In the genomic region with DNA sequence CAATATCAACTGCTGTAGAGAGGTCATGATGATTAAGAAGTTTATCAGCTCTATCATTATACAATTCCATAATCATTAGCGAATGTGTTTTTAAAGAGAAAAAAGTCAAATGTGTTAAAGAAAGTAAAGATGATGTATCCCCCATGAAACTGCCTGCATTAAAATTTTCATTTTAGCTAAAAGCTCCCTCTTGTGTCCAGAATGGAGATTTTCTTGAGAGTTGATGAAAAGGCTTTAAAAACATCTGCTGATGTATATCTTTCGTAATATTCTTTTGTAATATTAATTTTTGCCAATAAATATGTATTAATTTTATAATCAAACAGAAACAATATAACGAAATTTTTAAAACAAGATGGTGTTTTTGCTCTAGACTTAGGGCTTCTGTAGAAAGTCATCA, we compare ENCODE assay signal across 14 cellular contexts. TPM values are rescaled to one million over a fixed set of nuclear protein-coding genes. Genes with fewer than 3 reads are reported as not detected.
DNase-seq lines count a peak whose midpoint lies in the region; ATAC-seq and TF ChIP-seq lines count a peak whose summit lies in the region.
"Had no signal": no experiment of that assay in that cellular context is flagged by ENCODE, and none has a peak within 500 bp of the region (broad histone marks: within the 10 kb centered on the region; RNA-seq: fewer than 3 reads in every experiment).

No MANE protein-coding gene starts in this region.

- ATAC-seq in Panc1 (no peak), foreskin keratinocyte (no peak)
- no peak for ATAC-seq in CD4-positive, alpha-beta T cell (ENCODE audit: poor library complexity)
- ATAC-seq in stimulated activated naive B cell treated with anti-CD40 and anti-IgM and Interleukin-4, amounts not matched to agents 10 μg/mL and 1 μg/mL and 100 μg/mL, for 72 hours (replicated peaks): no peak

- in situ Hi-C loops in GM13977 (cut with MboI; ENCODE audit: low pct_unique_long_range_greater_than_20kb, low sequenced_read_pairs, unreplicated experiment): no loop called here
- in situ Hi-C loops in Panc1 (cut with HindIII; ENCODE audit: low pct_unique_long_range_greater_than_20kb, low sequenced_read_pairs): no loop called here

- peaks cover 5% of the 10 kb centered on the region for H3K4me1 Mint-ChIP-seq in CD4-positive, alpha-beta T cell (ENCODE audit: low read depth)
- peaks cover 5 to 14% of the 10 kb centered on the region in 2 donors for H3K4me1 Mint-ChIP-seq in stimulated activated naive B cell treated with anti-CD40 and anti-IgM and Interleukin-4, amounts not matched to agents 10 μg/mL and 1 μg/mL and 100 μg/mL, for 72 hours
- H3K4me1 Mint-ChIP-seq: activated CD4-positive, alpha-beta T cell treated with anti-CD3 and anti-CD28 coated beads, Interleukin-2, amount 10 ng/mL, durations not matched to agents 24 days and 14 days had no signal

- H3K4me1 ChIP-seq in BE2C: no peaks in the 10 kb centered on the region; the same call in 1 of the 2 replicates
- H3K4me1 ChIP-seq in Panc1 (ENCODE audit: control insufficient read depth, insufficient read depth, low read length): no peaks in the 10 kb centered on the region
- no peaks in the 10 kb centered on the region for H3K4me1 ChIP-seq in foreskin keratinocyte
- H3K4me1 ChIP-seq in vagina: no peaks in the 10 kb centered on the region

- intact Hi-C loops in Panc1 (cut with micrococcal nuclease; ENCODE audit: unreplicated experiment) (no loop called here), vagina (cut with DNase I) (no loop called here)
- intact Hi-C loops in CD4-positive, alpha-beta T cell (cut with DNase I, micrococcal nuclease): loop anchor here in 1 of 2 experiments (5.0 kb wide), 1 partner anchor 864 kb away; no protein-coding TSS in a partner anchor

- TF ChIP-seq CTCF in BE2C (IDR thresholded peaks at IDR 0.05; ENCODE audit: low read depth, low read length): peak; percentile 27; the same call in 1 of the 2 replicates
- peak; percentile 31 for TF ChIP-seq CTCF in GM13977 (IDR thresholded peaks at IDR 0.05; ENCODE audit: extremely low read depth, insufficient read depth, missing control alignments)
- TF ChIP-seq CTCF in Panc1 (IDR thresholded peaks at IDR 0.05): peak; percentile 33; the same call in 1 of the 2 replicates
- TF ChIP-seq CTCF in foreskin keratinocyte (conservative IDR thresholded peaks at IDR 0.05): peak; percentile 30
- TF ChIP-seq CTCF in CD4-positive, alpha-beta T cell (IDR thresholded peaks at IDR 0.05): no peak
- no peak for TF ChIP-seq CTCF in vagina (IDR thresholded peaks at IDR 0.05)

- peaks cover 6% of the 10 kb centered on the region for H3K27me3 Mint-ChIP-seq in CD4-positive, alpha-beta T cell
- no peaks in the 10 kb centered on the region for H3K27me3 Mint-ChIP-seq in stimulated activated naive B cell treated with anti-CD40 and anti-IgM and Interleukin-4, amounts not matched to agents 10 μg/mL and 1 μg/mL and 100 μg/mL, for 72 hours

- H3K27me3 ChIP-seq in BE2C (no peaks in the 10 kb centered on the region), Panc1 (ENCODE audit: control insufficient read depth, insufficient read depth, low read length) (no peaks in the 10 kb centered on the region), foreskin keratinocyte (no peaks in the 10 kb centered on the region), vagina (no peaks in the 10 kb centered on the region)
- H3K27me3 ChIP-seq in CD4-positive, alpha-beta T cell (ENCODE audit: control insufficient read depth, insufficient read depth, low read length): no peaks in the 10 kb centered on the region

- H3K27ac ChIP-seq in Panc1 (ENCODE audit: low read length) (no peak overlapping the region), foreskin keratinocyte (no peak overlapping the region), vagina (no peak overlapping the region)
- H3K27ac ChIP-seq in CD4-positive, alpha-beta T cell (ENCODE audit: low read depth, low read length): no peak overlapping the region

- TF ChIP-seq POLR2A in vagina (IDR thresholded peaks at IDR 0.05): no peak

- H3K9me3 Mint-ChIP-seq in CD4-positive, alpha-beta T cell: no peaks in the 10 kb centered on the region
- H3K9me3 Mint-ChIP-seq in stimulated activated naive B cell treated with anti-CD40 and anti-IgM and Interleukin-4, amounts not matched to agents 10 μg/mL and 1 μg/mL and 100 μg/mL, for 72 hours: no peaks in the 10 kb centered on the region
- H3K9me3 Mint-ChIP-seq: activated CD4-positive, alpha-beta T cell treated with anti-CD3 and anti-CD28 coated beads, Interleukin-2, amount 10 ng/mL, durations not matched to agents 24 days and 14 days had no signal

- POLR2A ChIA-PET in Panc1 (lab: Charles Lee): no interaction called here
- POLR2A ChIA-PET in CD4-positive, alpha-beta T cell (lab: Charles Lee): no interaction called here

- H3K27ac Mint-ChIP-seq in CD4-positive, alpha-beta T cell: no peak overlapping the region
- H3K27ac Mint-ChIP-seq in stimulated activated naive B cell treated with anti-CD40 and anti-IgM and Interleukin-4, amounts not matched to agents 10 μg/mL and 1 μg/mL and 100 μg/mL, for 72 hours: no peak overlapping the region
- H3K27ac Mint-ChIP-seq: activated CD4-positive, alpha-beta T cell treated with anti-CD3 and anti-CD28 coated beads, Interleukin-2, amount 10 ng/mL, durations not matched to agents 24 days and 14 days had no signal

- no peak overlapping the region for H3K4me3 Mint-ChIP-seq in CD4-positive, alpha-beta T cell
- H3K4me3 Mint-ChIP-seq in stimulated activated naive B cell treated with anti-CD40 and anti-IgM and Interleukin-4, amounts not matched to agents 10 μg/mL and 1 μg/mL and 100 μg/mL, for 72 hours: no peak overlapping the region
- H3K4me3 Mint-ChIP-seq: activated CD4-positive, alpha-beta T cell treated with anti-CD3 and anti-CD28 coated beads, Interleukin-2, amount 10 ng/mL, durations not matched to agents 24 days and 14 days had no signal

- DNase-seq in BE2C (no peak), GM13977 (ENCODE audit: low spot score) (no peak), Panc1 (ENCODE audit: low read depth, low spot score) (no peak), foreskin keratinocyte (no peak), vagina (ENCODE audit: extremely low spot score in 2 of 2) (no peak), foreskin melanocyte (no peak)
- no peak for DNase-seq in CD4-positive, alpha-beta T cell
- no peak for DNase-seq in stimulated activated naive B cell treated with anti-CD40 and anti-IgM and Interleukin-4, amounts not matched to agents 10 μg/mL and 1 μg/mL and 100 μg/mL, for 72 hours
- DNase-seq: activated CD4-positive, alpha-beta T cell treated with anti-CD3 and anti-CD28 coated beads, Interleukin-2, amount 10 ng/mL, durations not matched to agents 24 days and 14 days; activated naive CD4-positive, alpha-beta T cell treated with Interleukin-2 at 50 U/mL for 16 hours; DMS79; NCI-H187; SHP77 had no signal

- H3K36me3 ChIP-seq in BE2C: no peaks in the 10 kb centered on the region
- no peaks in the 10 kb centered on the region for H3K36me3 ChIP-seq in Panc1 (ENCODE audit: control insufficient read depth, insufficient read depth, low read length)
- H3K36me3 ChIP-seq in vagina: no peaks in the 10 kb centered on the region

- BruUV-seq in Panc1 (replicated peaks; lab: Mats Ljungman, UMichigan): no TSS peak

- H3K36me3 Mint-ChIP-seq in CD4-positive, alpha-beta T cell (ENCODE audit: low read depth): no peaks in the 10 kb centered on the region
- H3K36me3 Mint-ChIP-seq in stimulated activated naive B cell treated with anti-CD40 and anti-IgM and Interleukin-4, amounts not matched to agents 10 μg/mL and 1 μg/mL and 100 μg/mL, for 72 hours: no peaks in the 10 kb centered on the region

- H3K4me3 ChIP-seq in BE2C (ENCODE audit: low read depth, low read length) (no peak overlapping the region), Panc1 (ENCODE audit: low read depth in 2 of 2, low read length in 2 of 2) (no peak overlapping the region), vagina (no peak overlapping the region)

- CTCF ChIA-PET in Panc1 (lab: Charles Lee): interaction anchor here (0.7 kb wide), 1 partner anchor 18 kb away, joined by 3 read pairs; no protein-coding TSS in a partner anchor
- CTCF ChIA-PET in CD4-positive, alpha-beta T cell (lab: Charles Lee): no interaction called here

- H3K9me3 ChIP-seq in BE2C (no peaks in the 10 kb centered on the region), Panc1 (ENCODE audit: control insufficient read depth, insufficient read depth, low read depth, low read length) (no peaks in the 10 kb centered on the region), vagina (no peaks in the 10 kb centered on the region)
- no peaks in the 10 kb centered on the region for H3K9me3 ChIP-seq in CD4-positive, alpha-beta T cell (ENCODE audit: control insufficient read depth, low read length)

RNA-seq across cellular contexts. Expression of gene LHFPL1, which starts 52.1 kb away (rescaled TPM):
- not detected for polyA plus RNA-seq in BE2C (2012; ENCODE audit: insufficient read depth, insufficient read length, low read depth)
- total RNA-seq in Panc1 (2021; ENCODE audit: unreplicated experiment): not detected
- polyA plus RNA-seq in Panc1 (2012; ENCODE audit: insufficient read length): not detected
- 0.04 TPM in 1 of 2 replicates, not detected in the other for total RNA-seq in foreskin keratinocyte
- polyA plus RNA-seq in foreskin keratinocyte: 0.06 TPM in 1 of 2 replicates, not detected in the other
- under 1 TPM in 1 of 2 experiments, not detected in 1; 0.34 TPM for total RNA-seq in CD4-positive, alpha-beta T cell
- total RNA-seq in vagina: not detected
- total RNA-seq: myocyte had no signal

Comparison
In these comparisons a context has a peak if more than half of its experiments do, and no peak if none do; other contexts are left out.
1. CTCF ChIP-seq: peak in BE2C (single experiment), GM13977 (single experiment), Panc1 (single experiment) and foreskin keratinocyte (single experiment); none in CD4-positive, alpha-beta T cell (single experiment) and vagina (0 of 3).